In genomic region chr4:121472937-121473721, GRCh38 we compare ENCODE assay signal across 14 cellular contexts.
A peak's percentile ranks its signal among the peaks of the same experiment; 100 is the strongest.
DNase-seq lines count a peak whose midpoint lies in the region; ATAC-seq, FAIRE-seq and TF ChIP-seq lines count a peak whose summit lies in the region.
"Had no signal": no experiment of that assay in that cellular context is flagged by ENCODE, and none has a peak within 500 bp of the region (broad histone marks: within the 10 kb centered on the region; RNA-seq: fewer than 3 reads in every experiment).

No MANE protein-coding gene starts in this region.

- no peak for TF ChIP-seq POLR2A in GM12892 (IDR thresholded peaks at IDR 0.05; ENCODE audit: low read depth, low read length)

- peak; percentile 76 for FAIRE-seq in GM12892 (lab: Jason Lieb, UNC)

- DNase-seq in GM12892 (ENCODE audit: insufficient read length) (no peak), EL (no peak), AG08395 (ENCODE audit: low spot score) (no peak)
- DNase-seq: activated CD4-positive, alpha-beta T cell treated with anti-CD3 and anti-CD28 coated beads for 36 hours; anterior cingulate cortex; erythroblast; hypothalamus; NCI-H2029 treated with DMSO at 0.1 percent for 48 hours; SHP77 treated with DMSO at 0.1 percent for 48 hours had no signal

- ATAC-seq in GM19351 (IDR thresholded peaks at IDR 0.05; ENCODE audit: unreplicated experiment), result peak; percentile 86
- peak; percentile 50 for ATAC-seq in HG02759 (IDR thresholded peaks at IDR 0.05; ENCODE audit: unreplicated experiment)
- peak; percentile 89 for ATAC-seq in HG03565 (IDR thresholded peaks at IDR 0.05; ENCODE audit: unreplicated experiment)
- ATAC-seq in GM19467 (IDR thresholded peaks at IDR 0.05; ENCODE audit: unreplicated experiment), result no peak
- ATAC-seq in HG02623 (IDR thresholded peaks at IDR 0.05; ENCODE audit: unreplicated experiment), result no peak
- ATAC-seq: activated CD4-positive, alpha-beta T cell treated with anti-CD3 and anti-CD28 coated beads for 36 hours had no signal

Comparison
In these comparisons a context has a peak if more than half of its experiments do, and no peak if none do; other contexts are left out.
1. ATAC-seq: peak in GM19351 (single experiment), HG02759 (single experiment) and HG03565 (single experiment); none in GM19467 (single experiment) and HG02623 (single experiment).